ENCODE assay signal across 17 cellular contexts in the genomic region with DNA sequence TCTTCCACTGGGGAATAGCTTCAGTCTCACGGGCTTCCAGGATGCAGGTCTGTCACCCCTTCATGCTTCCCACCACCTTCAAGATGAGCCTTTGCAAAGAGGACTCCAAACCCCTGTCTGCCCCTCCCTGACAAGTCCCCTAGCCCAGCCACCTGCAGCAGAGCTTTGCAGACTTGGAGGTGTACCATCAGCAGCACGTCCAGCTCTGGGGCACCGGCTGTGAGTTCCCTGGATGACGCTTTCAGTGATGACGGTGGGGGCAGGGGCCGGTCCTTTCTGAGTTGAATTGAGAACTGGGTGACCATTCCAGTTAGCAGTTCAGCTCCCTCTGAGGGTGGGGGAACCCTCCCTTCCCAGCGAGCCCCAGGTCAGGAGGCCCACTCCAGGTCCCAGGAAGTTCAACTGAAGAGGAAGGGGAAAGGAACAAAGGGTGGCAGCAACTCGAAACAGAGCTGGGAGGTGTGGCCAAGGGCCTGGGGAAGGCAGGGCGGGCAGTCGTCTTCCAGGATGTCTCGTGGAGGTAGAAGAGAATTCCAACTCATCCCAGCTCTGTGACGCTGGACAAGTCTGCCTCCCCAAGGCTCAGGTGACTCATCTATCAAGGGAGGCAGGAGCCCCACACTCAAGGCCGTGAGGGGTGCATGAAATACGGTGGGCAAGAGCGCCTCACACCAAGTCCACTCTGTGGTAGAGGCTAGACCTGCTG.
A peak's percentile ranks its signal among the peaks of the same experiment; 100 is the strongest.
DNase-seq lines count a peak whose midpoint lies in the region; ATAC-seq and TF ChIP-seq lines count a peak whose summit lies in the region.
"Had no signal": no experiment of that assay in that cellular context is flagged by ENCODE, and none has a peak within 500 bp of the region (broad histone marks: within the 10 kb centered on the region; RNA-seq: fewer than 3 reads in every experiment).

No MANE protein-coding gene starts in this region.

- no TSS peak for BruUV-seq in Calu3 (replicated peaks; lab: Mats Ljungman, UMichigan)

- no peak overlapping the region for H3K27ac ChIP-seq in neural progenitor cell
- H3K27ac ChIP-seq: Peyer's patch had no signal

- no peak for TF ChIP-seq CTCF in Calu3 (IDR thresholded peaks at IDR 0.05; ENCODE audit: unreplicated experiment)
- no peak for TF ChIP-seq CTCF in epithelial cell of esophagus (IDR thresholded peaks at IDR 0.05; ENCODE audit: insufficient read depth, low read depth, low read length, missing control alignments)
- no peak for TF ChIP-seq CTCF in neural progenitor cell (IDR thresholded peaks at IDR 0.05)

- intact Hi-C loops in Calu3 (cut with micrococcal nuclease; ENCODE audit: unreplicated experiment): no loop called here

- H3K9me3 Mint-ChIP-seq in Calu3 (ENCODE audit: low read depth, unreplicated experiment): no peaks in the 10 kb centered on the region
- H3K9me3 Mint-ChIP-seq in neural progenitor cell: no peaks in the 10 kb centered on the region
- H3K9me3 Mint-ChIP-seq in activated naive CD8-positive, alpha-beta T cell treated with anti-CD3 and anti-CD28 coated beads for 36 hours: no peaks in the 10 kb centered on the region
- H3K9me3 Mint-ChIP-seq: activated CD4-positive, alpha-beta memory T cell treated with anti-CD3 and anti-CD28 coated beads, Interleukin-2, amount 10 ng/mL, durations not matched to agents 7 days and 5 days; stimulated activated naive CD8-positive, alpha-beta T cell treated with anti-CD3 and anti-CD28 coated beads, Interleukin-15, amount 100 ng/mL, for 72 hours had no signal

- CTCF ChIA-PET in Calu3 (lab: Charles Lee): interaction anchor here (0.6 to 2.1 kb wide), 3 partner anchors 29 to 148 kb away, joined by 5 to 6 read pairs (median 6); no protein-coding TSS in a partner anchor

- H3K27me3 ChIP-seq in neural progenitor cell: no peaks in the 10 kb centered on the region
- H3K27me3 ChIP-seq: Peyer's patch had no signal

- no peaks in the 10 kb centered on the region for H3K79me2 ChIP-seq in neural progenitor cell (ENCODE audit: low read depth)

- H2AFZ ChIP-seq in neural progenitor cell (replicated peaks): peak overlapping the region; percentile 15

- peaks cover 11% of the 10 kb centered on the region for H3K4me1 ChIP-seq in neural progenitor cell

- DNase-seq in Calu3: no peak
- peak; percentile 27 for DNase-seq in NCI-H510A (lab: John Stamatoyannopoulos, UW)
- peak; percentile 56 for DNase-seq in epithelial cell of esophagus (ENCODE audit: low read depth)
- DNase-seq in neural progenitor cell (ENCODE audit: low spot score): no peak
- DNase-seq in RKO (ENCODE audit: low spot score): no peak
- no peak for DNase-seq in activated naive CD8-positive, alpha-beta T cell treated with anti-CD3 and anti-CD28 coated beads for 36 hours
- DNase-seq: activated CD4-positive, alpha-beta memory T cell treated with anti-CD3 and anti-CD28 coated beads, Interleukin-2, amount 10 ng/mL, durations not matched to agents 7 days and 5 days; activated effector memory CD4-positive, alpha-beta T cell treated with anti-CD3 and anti-CD28 coated beads, Interleukin-2, amount 50 U/mL, for 16 hours; erythroblast; GF-D8; midbrain; Peyer's patch; stimulated activated CD4-positive, alpha-beta T cell treated with anti-CD3 and anti-CD28 coated beads, Interleukin-4, amount 100 ng/mL, for 24 hours; stimulated activated naive CD8-positive, alpha-beta T cell treated with anti-CD3 and anti-CD28 coated beads, Interleukin-15, amount 100 ng/mL, for 72 hours had no signal

- H3K9me3 ChIP-seq in neural progenitor cell (ENCODE audit: low read depth): no peaks in the 10 kb centered on the region
- H3K9me3 ChIP-seq: Peyer's patch had no signal

- no peak overlapping the region for H3K4me2 ChIP-seq in neural progenitor cell

- H3K4me3 ChIP-seq in epithelial cell of esophagus (ENCODE audit: low read length) (no peak overlapping the region), neural progenitor cell (no peak overlapping the region)
- H3K4me3 ChIP-seq: Peyer's patch had no signal

- H3F3A ChIP-seq in neural progenitor cell (ENCODE audit: low read depth): no peaks in the 10 kb centered on the region

- ATAC-seq in GM18519 (IDR thresholded peaks at IDR 0.05; ENCODE audit: low FRiP score, unreplicated experiment) (no peak), GM21360 (IDR thresholded peaks at IDR 0.05; ENCODE audit: unreplicated experiment) (no peak)
- ATAC-seq: stimulated activated naive CD8-positive, alpha-beta T cell treated with anti-CD3 and anti-CD28 coated beads, Interleukin-15, amount 100 ng/mL, for 72 hours had no signal

- no peaks in the 10 kb centered on the region for H3K36me3 ChIP-seq in neural progenitor cell
- H3K36me3 ChIP-seq: Peyer's patch had no signal

- no peaks in the 10 kb centered on the region for H4K20me1 ChIP-seq in neural progenitor cell (ENCODE audit: low read depth)

- H3K4me3 Mint-ChIP-seq in Calu3 (ENCODE audit: low read depth, unreplicated experiment) (peak overlapping the region; percentile 18), neural progenitor cell (no peak overlapping the region)
- H3K4me3 Mint-ChIP-seq in activated naive CD8-positive, alpha-beta T cell treated with anti-CD3 and anti-CD28 coated beads for 36 hours: no peak overlapping the region
- H3K4me3 Mint-ChIP-seq: activated CD4-positive, alpha-beta memory T cell treated with anti-CD3 and anti-CD28 coated beads, Interleukin-2, amount 10 ng/mL, durations not matched to agents 7 days and 5 days; CD14-positive monocyte; stimulated activated naive CD8-positive, alpha-beta T cell treated with anti-CD3 and anti-CD28 coated beads, Interleukin-15, amount 100 ng/mL, for 72 hours had no signal

- peak overlapping the region; percentile 46 for H3K27ac Mint-ChIP-seq in Calu3 (ENCODE audit: unreplicated experiment)
- peak overlapping the region; percentile 90 for H3K27ac Mint-ChIP-seq in neural progenitor cell
- H3K27ac Mint-ChIP-seq in activated naive CD8-positive, alpha-beta T cell treated with anti-CD3 and anti-CD28 coated beads for 36 hours: no peak overlapping the region
- H3K27ac Mint-ChIP-seq: activated CD4-positive, alpha-beta memory T cell treated with anti-CD3 and anti-CD28 coated beads, Interleukin-2, amount 10 ng/mL, durations not matched to agents 7 days and 5 days had no signal

- H3K4me1 Mint-ChIP-seq in Calu3 (ENCODE audit: low read depth, unreplicated experiment) (peaks cover 30% of the 10 kb centered on the region), neural progenitor cell (peaks cover 4% of the 10 kb centered on the region)
- peaks cover 4% of the 10 kb centered on the region for H3K4me1 Mint-ChIP-seq in activated naive CD8-positive, alpha-beta T cell treated with anti-CD3 and anti-CD28 coated beads for 36 hours
- H3K4me1 Mint-ChIP-seq: activated CD4-positive, alpha-beta memory T cell treated with anti-CD3 and anti-CD28 coated beads, Interleukin-2, amount 10 ng/mL, durations not matched to agents 7 days and 5 days had no signal

- peaks cover 63% of the 10 kb centered on the region for H3K36me3 Mint-ChIP-seq in Calu3 (ENCODE audit: insufficient read depth, unreplicated experiment)
- no peaks in the 10 kb centered on the region for H3K36me3 Mint-ChIP-seq in neural progenitor cell
- no peaks in the 10 kb centered on the region for H3K36me3 Mint-ChIP-seq in activated naive CD8-positive, alpha-beta T cell treated with anti-CD3 and anti-CD28 coated beads for 36 hours
- H3K36me3 Mint-ChIP-seq: CD14-positive monocyte had no signal

- peaks cover 20% of the 10 kb centered on the region for H3K27me3 Mint-ChIP-seq in Calu3 (ENCODE audit: unreplicated experiment)
- H3K27me3 Mint-ChIP-seq in neural progenitor cell (ENCODE audit: insufficient read depth, low read depth): peaks cover 2% of the 10 kb centered on the region
- H3K27me3 Mint-ChIP-seq in activated naive CD8-positive, alpha-beta T cell treated with anti-CD3 and anti-CD28 coated beads for 36 hours: no peaks in the 10 kb centered on the region
- H3K27me3 Mint-ChIP-seq: stimulated activated naive CD8-positive, alpha-beta T cell treated with anti-CD3 and anti-CD28 coated beads, Interleukin-15, amount 100 ng/mL, for 72 hours had no signal

- no peak overlapping the region for H3K9ac ChIP-seq in neural progenitor cell

Comparison
In these comparisons a context has a peak if more than half of its experiments do, and no peak if none do; other contexts are left out.
1. DNase-seq: peak in NCI-H510A (single experiment) and epithelial cell of esophagus (single experiment); none in Calu3 (single experiment), neural progenitor cell (single experiment), RKO (single experiment) and activated naive CD8-positive, alpha-beta T cell treated with anti-CD3 and anti-CD28 coated beads for 36 hours (single experiment).